In genomic region chr12:98514984-98515367, GRCh38 we compare ENCODE assay signal across 8 cellular contexts. TPM values are rescaled to one million over a fixed set of nuclear protein-coding genes. Genes with fewer than 3 reads are reported as not detected.
DNase-seq lines count a peak whose midpoint lies in the region; ATAC-seq and TF ChIP-seq lines count a peak whose summit lies in the region.

No MANE protein-coding gene starts in this region.

- peak overlapping the region; percentile 98 to 99 for H3K4me3 Mint-ChIP-seq in CD14-positive monocyte
- peak overlapping the region; percentile 98 for H3K4me3 Mint-ChIP-seq in endothelial cell (ENCODE audit: unreplicated experiment)

- H3K9me3 ChIP-seq in OCI-LY3 (ENCODE audit: insufficient read depth, low read length) (no peaks in the 10 kb centered on the region), neural cell (ENCODE audit: low read length) (no peaks in the 10 kb centered on the region)

- H3K4me3 ChIP-seq in OCI-LY3 (ENCODE audit: low read length) (peak overlapping the region; percentile 98), neural cell (ENCODE audit: low read length) (peak overlapping the region; percentile 97)

- ATAC-seq in HG02763 (IDR thresholded peaks at IDR 0.05; ENCODE audit: unreplicated experiment) = no peak

- H3K4me1 Mint-ChIP-seq in CD14-positive monocyte (peaks cover 44% of the 10 kb centered on the region), endothelial cell (ENCODE audit: unreplicated experiment) (peaks cover 25% of the 10 kb centered on the region)

- DNase-seq in CD14-positive monocyte (ENCODE audit: low spot score) (peak; percentile 51), endothelial cell (ENCODE audit: low spot score) (no peak), posterior cingulate gyrus (no peak), activated gamma-delta T cell treated with Interleukin-2 at 50 U/mL for 16 hours (no peak)
- no peak for DNase-seq in activated CD8-positive, alpha-beta memory T cell treated with anti-CD3 and anti-CD28 coated beads for 24 hours

- no peak for TF ChIP-seq CTCF in CD14-positive monocyte (IDR thresholded peaks at IDR 0.05)
- no peak for TF ChIP-seq CTCF in OCI-LY3 (IDR thresholded peaks at IDR 0.05; ENCODE audit: low read depth, low read length)
- no peak for TF ChIP-seq CTCF in endothelial cell (IDR thresholded peaks at IDR 0.05; ENCODE audit: unreplicated experiment)
- no peak for TF ChIP-seq CTCF in neural cell (IDR thresholded peaks at IDR 0.05; ENCODE audit: poor library complexity, severe bottlenecking)

- H3K27ac ChIP-seq in OCI-LY3 (ENCODE audit: low read length) = peak overlapping the region; percentile 99
- peak overlapping the region; percentile 93 for H3K27ac ChIP-seq in neural cell (ENCODE audit: low read length)

- peaks cover 31% of the 10 kb centered on the region for H3K4me1 ChIP-seq in OCI-LY3 (ENCODE audit: low read length)

- H3K36me3 ChIP-seq in OCI-LY3 (replicated peaks; ENCODE audit: low read depth, low read length) = peaks cover 30% of the 10 kb centered on the region
- H3K36me3 ChIP-seq in neural cell (ENCODE audit: insufficient read depth, low read length) = no peaks in the 10 kb centered on the region

- H3K9me3 Mint-ChIP-seq in CD14-positive monocyte (no peaks in the 10 kb centered on the region), endothelial cell (ENCODE audit: unreplicated experiment) (no peaks in the 10 kb centered on the region)

- no peak for TF ChIP-seq EP300 in neural cell (conservative IDR thresholded peaks at IDR 0.05; ENCODE audit: poor library complexity, severe bottlenecking)

- H3K27ac Mint-ChIP-seq in CD14-positive monocyte (peak overlapping the region; percentile 96 to 98 (median 97)), endothelial cell (ENCODE audit: unreplicated experiment) (peak overlapping the region; percentile 97)

- no peak for TF ChIP-seq RAD21 in neural cell (conservative IDR thresholded peaks at IDR 0.05)

- H3K4me2 ChIP-seq in OCI-LY3 (ENCODE audit: low read length) (peak overlapping the region; percentile 90), neural cell (ENCODE audit: low read length) (peak overlapping the region; percentile 96)

- H3K9ac ChIP-seq in OCI-LY3 (ENCODE audit: low read length) = peak overlapping the region; percentile 100
- peak overlapping the region; percentile 93 for H3K9ac ChIP-seq in neural cell (ENCODE audit: low read length)

- peaks cover 69% of the 10 kb centered on the region for H3K79me2 ChIP-seq in OCI-LY3 (ENCODE audit: low read length)
- peaks cover 49% of the 10 kb centered on the region for H3K79me2 ChIP-seq in neural cell (replicated peaks; ENCODE audit: insufficient read depth, low read length)

- H3K9me2 ChIP-seq in neural cell (ENCODE audit: insufficient read depth, low read length) = no peaks in the 10 kb centered on the region

- no peaks in the 10 kb centered on the region for H3K27me3 ChIP-seq in OCI-LY3 (ENCODE audit: low read depth, low read length)
- H3K27me3 ChIP-seq in neural cell (ENCODE audit: insufficient read depth, low read depth, low read length) = no peaks in the 10 kb centered on the region

- H3K36me3 Mint-ChIP-seq in CD14-positive monocyte = peaks cover 2 to 21% of the 10 kb centered on the region in 2 donors
- H3K36me3 Mint-ChIP-seq in endothelial cell (ENCODE audit: low read depth, unreplicated experiment) = no peaks in the 10 kb centered on the region

- H3F3A ChIP-seq in neural cell (ENCODE audit: insufficient read depth, low read length, poor library complexity, severe bottlenecking) = peaks cover 4% of the 10 kb centered on the region

- H3K27me3 Mint-ChIP-seq in CD14-positive monocyte (ENCODE audit: low read depth in 3 of 3) (peaks cover 0 to 6% (median 1%) of the 10 kb centered on the region in 3 donors), endothelial cell (ENCODE audit: unreplicated experiment) (peaks cover 8% of the 10 kb centered on the region)

- H4K20me1 ChIP-seq in OCI-LY3 (ENCODE audit: insufficient read depth, low read length) = peaks cover 23% of the 10 kb centered on the region
- no peaks in the 10 kb centered on the region for H4K20me1 ChIP-seq in neural cell (ENCODE audit: insufficient read depth)

- intact Hi-C loops in CD14-positive monocyte (cut with micrococcal nuclease) = loop anchor here (1.0 to 5.0 kb wide), 4 partner anchors 24 to 93 kb away; no protein-coding TSS in a partner anchor
- intact Hi-C loops in posterior cingulate gyrus (cut with DNase I) = loop anchor here (1.0 to 10.0 kb wide), 3 partner anchors 11 to 130 kb away; partner anchors contain the start of genes APAF1 and IKBIP

- no peak overlapping the region for H2AFZ ChIP-seq in OCI-LY3 (ENCODE audit: low read depth, low read length)
- peak overlapping the region; percentile 94 for H2AFZ ChIP-seq in neural cell (ENCODE audit: low read depth, low read length)

TF ChIP-seq in neural cell, 6 proteins besides CTCF, POLR2A, EP300 and RAD21:
- TF ChIP-seq TAF1 (IDR thresholded peaks at IDR 0.05; ENCODE audit: low read depth) (no peak), REST (IDR thresholded peaks at IDR 0.05; ENCODE audit: borderline replicate concordance) (peak; percentile 43), POLR2AphosphoS5 (IDR thresholded peaks at IDR 0.05) (no peak), EZH2 (IDR thresholded peaks at IDR 0.05; ENCODE audit: borderline replicate concordance, insufficient read depth, low read length, poor library complexity, severe bottlenecking) (no peak)

RNA-seq across cellular contexts. Expression of gene TMPO, which starts 0.4 kb away (rescaled TPM):
- polyA plus RNA-seq in CD14-positive monocyte (10 to 100 TPM; 52.1 to 67.3 TPM), neural cell (133 and 143 TPM in 2 replicates)
- 125 TPM for total RNA-seq in endothelial cell (ENCODE audit: unreplicated experiment)
- polyA minus RNA-seq in neural cell = 247 and 250 TPM in 2 replicates
